11 cellular contexts compared by ENCODE assay signal in genomic region chr9:78167356-78167755, GRCh38.
DNase-seq lines count a peak whose midpoint lies in the region; ATAC-seq and TF ChIP-seq lines count a peak whose summit lies in the region.
"Had no signal": no experiment of that assay in that cellular context is flagged by ENCODE, and none has a peak within 500 bp of the region (broad histone marks: within the 10 kb centered on the region; RNA-seq: fewer than 3 reads in every experiment).

No MANE protein-coding gene starts in this region.

- ATAC-seq in GM21737 (IDR thresholded peaks at IDR 0.05; ENCODE audit: unreplicated experiment) = no peak
- ATAC-seq: activated naive CD8-positive, alpha-beta T cell treated with anti-CD3 and anti-CD28 coated beads, Interleukin-2, amount 50 U/mL, for 24 hours; naive thymus-derived CD8-positive, alpha-beta T cell had no signal

- DNase-seq in LNCaP clone FGC (ENCODE audit: low read depth) (peak; percentile 94), NCI-H526 (lab: John Stamatoyannopoulos, UW) (peak; percentile 66 to 74), dermis blood vessel endothelial cell (peak; percentile 50), renal cortical epithelial cell (ENCODE audit: low read depth) (peak; percentile 21), OCI-M2 (lab: John Stamatoyannopoulos, UW; ENCODE audit: unreplicated experiment) (no peak), NCI-H446 (lab: John Stamatoyannopoulos, UW) (no peak)
- DNase-seq: activated naive CD8-positive, alpha-beta T cell treated with anti-CD3 and anti-CD28 coated beads, Interleukin-2, amount 50 U/mL, for 24 hours; islet precursor cell; KBM-7; naive thymus-derived CD8-positive, alpha-beta T cell had no signal

- no peak overlapping the region for H3K4me3 ChIP-seq in LNCaP clone FGC (ENCODE audit: low read depth, low read length)

- no peak for TF ChIP-seq CTCF in LNCaP clone FGC (IDR thresholded peaks at IDR 0.05; ENCODE audit: control insufficient read depth, extremely low read depth, insufficient read depth)

Comparison
In these comparisons a context has a peak if more than half of its experiments do, and no peak if none do; other contexts are left out.
1. DNase-seq: peak in LNCaP clone FGC (single experiment), NCI-H526 (2 of 2), dermis blood vessel endothelial cell (single experiment) and renal cortical epithelial cell (single experiment); none in OCI-M2 (single experiment) and NCI-H446 (0 of 2).